ENCODE assay signal across 12 cellular contexts in the genomic region with DNA sequence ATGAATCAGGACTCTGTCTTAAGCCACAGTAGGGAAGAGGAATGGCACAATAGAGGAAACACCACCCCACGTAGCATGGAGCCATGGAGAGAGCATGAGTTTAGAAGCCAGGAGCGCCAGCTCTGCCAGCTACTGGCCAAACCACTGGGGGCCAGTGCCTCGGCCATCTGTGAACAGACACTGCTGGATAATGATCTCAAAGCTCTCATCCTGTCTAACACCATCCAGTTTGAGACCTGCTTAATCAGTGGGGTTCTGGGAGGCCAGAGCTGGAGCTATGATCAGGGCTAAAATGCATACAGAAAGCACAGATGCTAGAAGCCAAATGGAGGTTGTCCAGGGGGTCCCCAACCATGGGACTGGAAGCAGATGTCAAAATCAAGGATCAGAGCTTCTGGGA.
"Had no signal": no experiment of that assay in that cellular context is flagged by ENCODE, and none has a peak within 500 bp of the region (broad histone marks: within the 10 kb centered on the region; RNA-seq: fewer than 3 reads in every experiment).

No MANE protein-coding gene starts in this region.

- H3K4me1 Mint-ChIP-seq: activated T-helper 17 cell treated with anti-CD3 and anti-CD28 coated beads, Interleukin-2, amount 50 U/mL, for 72 hours had no signal

- DNase-seq: activated CD4-positive, alpha-beta T cell treated with anti-CD3 and anti-CD28 coated beads for 4 hours; activated naive CD4-positive, alpha-beta T cell treated with anti-CD3 and anti-CD28 coated beads, Interleukin-2, amount 50 U/mL, for 16 hours; activated T-cell treated with anti-CD3 and anti-CD28 coated beads for 4 hours; nephron progenitor cell; WERI-Rb-1 had no signal

- H3K9me3 Mint-ChIP-seq: activated T-helper 17 cell treated with anti-CD3 and anti-CD28 coated beads, Interleukin-2, amount 50 U/mL, for 72 hours; nephron progenitor cell had no signal

- H3K4me3 Mint-ChIP-seq: activated CD8-positive, alpha-beta T cell treated with anti-CD3 and anti-CD28 coated beads, Interleukin-2, amount 10 ng/mL, durations not matched to agents 7 days and 5 days; activated T-helper 17 cell treated with anti-CD3 and anti-CD28 coated beads, Interleukin-2, amount 50 U/mL, for 72 hours; nephron progenitor cell had no signal

- H3K27me3 ChIP-seq: tibial nerve had no signal

- H3K27ac ChIP-seq: esophagus muscularis mucosa, SK-N-MC, WERI-Rb-1 had no signal

- H3K36me3 ChIP-seq: esophagus muscularis mucosa, tibial nerve, WERI-Rb-1 had no signal

- H3K4me3 ChIP-seq: esophagus muscularis mucosa, SK-N-MC, skin epidermis, tibial nerve had no signal

- H3K9me3 ChIP-seq: esophagus muscularis mucosa, tibial nerve had no signal

- H3K27ac Mint-ChIP-seq: activated CD8-positive, alpha-beta T cell treated with anti-CD3 and anti-CD28 coated beads, Interleukin-2, amount 10 ng/mL, durations not matched to agents 7 days and 5 days had no signal

- ATAC-seq: left lobe of liver had no signal
